ENCODE assay signal across 8 cellular contexts in genomic region chr14:45252356-45253069, GRCh38. TPM values are rescaled to one million over a fixed set of nuclear protein-coding genes. Genes with fewer than 3 reads are reported as not detected.
A peak's percentile ranks its signal among the peaks of the same experiment; 100 is the strongest.
DNase-seq lines count a peak whose midpoint lies in the region; ATAC-seq and TF ChIP-seq lines count a peak whose summit lies in the region.

No MANE protein-coding gene starts in this region.

- peaks cover 0 to 59% (median 20%) of the 10 kb centered on the region in 12 donors for H3K4me1 ChIP-seq in heart left ventricle
- peaks cover 31% of the 10 kb centered on the region for H3K4me1 ChIP-seq in SJSA1 (replicated peaks)
- H3K4me1 ChIP-seq in endocrine pancreas (ENCODE audit: control insufficient read depth, insufficient read depth, low read length) = peaks cover 9% of the 10 kb centered on the region
- H3K4me1 ChIP-seq in neural progenitor cell = peaks cover 7% of the 10 kb centered on the region

- TF ChIP-seq CTCF in heart left ventricle (IDR thresholded peaks at IDR 0.05) (no peak), neural progenitor cell (IDR thresholded peaks at IDR 0.05) (no peak)

- no peaks in the 10 kb centered on the region for H3F3A ChIP-seq in neural progenitor cell (ENCODE audit: low read depth)

- intact Hi-C loops in heart left ventricle (cut with DNase I) (loop anchor here in 9 of 10 donors (1.0 to 10.0 kb wide), 11 partner anchors 115 to 356 kb away; partner anchors contain the start of genes FKBP3 (in 6 of the 9), FANCM (in 5 of the 9), KLHL28 (in 3 of the 9) and TOGARAM1 (in 2 of the 9)), Right ventricle myocardium inferior (cut with DNase I) (loop anchor here (1.0 to 5.0 kb wide), 3 partner anchors 118 to 355 kb away; partner anchors contain the start of gene FKBP3)

- no peak for DNase-seq in heart left ventricle
- DNase-seq in Right ventricle myocardium inferior (ENCODE audit: missing footprints) = no peak
- no peak for DNase-seq in SJSA1 (ENCODE audit: low read depth in 1 of 2, low spot score in 2 of 2)
- peak; percentile 12 for DNase-seq in neural progenitor cell (ENCODE audit: low spot score)
- no peak for DNase-seq in GOT3 (lab: John Stamatoyannopoulos, UW)
- no peak for DNase-seq in activated CD4-positive, CD25-positive, alpha-beta regulatory T cell treated with anti-CD3 and anti-CD28 coated beads, Interleukin-2, amount 50 U/mL, for 72 hours

- ATAC-seq in heart left ventricle (no peak), Right ventricle myocardium inferior (no peak), GM21360 (IDR thresholded peaks at IDR 0.05; ENCODE audit: unreplicated experiment) (no peak)

- peaks cover 11% of the 10 kb centered on the region for H3K9me3 Mint-ChIP-seq in neural progenitor cell

- peaks cover 0 to 6% (median 0%) of the 10 kb centered on the region in 12 donors for H3K9me3 ChIP-seq in heart left ventricle
- H3K9me3 ChIP-seq in SJSA1 (replicated peaks) = no peaks in the 10 kb centered on the region
- no peaks in the 10 kb centered on the region for H3K9me3 ChIP-seq in endocrine pancreas (ENCODE audit: control insufficient read depth, low read length)
- H3K9me3 ChIP-seq in neural progenitor cell (ENCODE audit: low read depth) = no peaks in the 10 kb centered on the region

- H3K4me3 ChIP-seq in heart left ventricle (peak overlapping the region; percentile 55 to 88 (median 78)), SJSA1 (peak overlapping the region; percentile 64), endocrine pancreas (ENCODE audit: control insufficient read depth, insufficient read depth, low read length) (peak overlapping the region; percentile 91), neural progenitor cell (peak overlapping the region; percentile 95)

- peak overlapping the region; percentile 69 for H3K27ac Mint-ChIP-seq in neural progenitor cell

- 0 to 1% (median 0%) methylated on average over 25 to 26 of the region's 26 CpGs for WGBS in heart left ventricle, 4 donors

- H3K36me3 ChIP-seq in heart left ventricle = no peaks in the 10 kb centered on the region
- H3K36me3 ChIP-seq in SJSA1 = no peaks in the 10 kb centered on the region
- no peaks in the 10 kb centered on the region for H3K36me3 ChIP-seq in endocrine pancreas (ENCODE audit: control insufficient read depth, insufficient read depth, low read length)
- H3K36me3 ChIP-seq in neural progenitor cell = no peaks in the 10 kb centered on the region

- H2AFZ ChIP-seq in neural progenitor cell (replicated peaks) = peak overlapping the region; percentile 77

- peak overlapping the region; percentile 95 for H3K4me3 Mint-ChIP-seq in neural progenitor cell

- TF ChIP-seq POLR2A in heart left ventricle (IDR thresholded peaks at IDR 0.05) = no peak

- peaks cover 4% of the 10 kb centered on the region for H3K4me1 Mint-ChIP-seq in neural progenitor cell

- no peaks in the 10 kb centered on the region for H4K20me1 ChIP-seq in neural progenitor cell (ENCODE audit: low read depth)

- H3K9ac ChIP-seq in endocrine pancreas (ENCODE audit: control insufficient read depth, insufficient read depth, low read length) (peak overlapping the region; percentile 38), neural progenitor cell (peak overlapping the region; percentile 88)

- H3K27me3 Mint-ChIP-seq in neural progenitor cell (ENCODE audit: insufficient read depth, low read depth) = peaks cover 4% of the 10 kb centered on the region

- no peaks in the 10 kb centered on the region for H3K27me3 ChIP-seq in heart left ventricle
- no peaks in the 10 kb centered on the region for H3K27me3 ChIP-seq in SJSA1 (replicated peaks)
- H3K27me3 ChIP-seq in endocrine pancreas (ENCODE audit: control insufficient read depth, insufficient read depth, low read length) = no peaks in the 10 kb centered on the region
- no peaks in the 10 kb centered on the region for H3K27me3 ChIP-seq in neural progenitor cell

- peak overlapping the region; percentile 74 for H3K4me2 ChIP-seq in neural progenitor cell

- peak overlapping the region; percentile 87 to 98 (median 93) for H3K27ac ChIP-seq in heart left ventricle
- peak overlapping the region; percentile 72 for H3K27ac ChIP-seq in SJSA1
- H3K27ac ChIP-seq in neural progenitor cell = no peak overlapping the region

- H3K36me3 Mint-ChIP-seq in neural progenitor cell = peaks cover 8% of the 10 kb centered on the region

- no peaks in the 10 kb centered on the region for H3K79me2 ChIP-seq in neural progenitor cell (ENCODE audit: low read depth)

RNA-seq across cellular contexts. Expression of gene MIS18BP1, which starts 0.5 kb away (rescaled TPM):
- total RNA-seq in heart left ventricle (10 to 100 TPM in 2 of 9 donors, 1 to 10 TPM in 7; 4.1 to 22.0 (median 7.1) TPM), Right ventricle myocardium inferior (7.6 TPM), neural progenitor cell (ENCODE audit: low replicate concordance) (130 and 211 TPM in 2 replicates)
- polyA plus RNA-seq in heart left ventricle = 1 to 10 TPM; 3.4 to 3.7 TPM
- 36.3 and 47.8 TPM in 2 replicates for total RNA-seq in SJSA1 (2014; rRNA removed; shearing (Covaris generic))
